Comparison of ENCODE assay signal across 16 cellular contexts in genomic region chr10:110416776-110417732, GRCh38.
DNase-seq lines count a peak whose midpoint lies in the region; ATAC-seq, FAIRE-seq and TF ChIP-seq lines count a peak whose summit lies in the region.
"Had no signal": no experiment of that assay in that cellular context is flagged by ENCODE, and none has a peak within 500 bp of the region (broad histone marks: within the 10 kb centered on the region; RNA-seq: fewer than 3 reads in every experiment).

No MANE protein-coding gene starts in this region.

- CTCF ChIA-PET in A549 (lab: Yijun Ruan, JAX): interaction anchor here (0.7 to 1.8 kb wide), 6 partner anchors 9 to 106 kb away, joined by 3 to 7 read pairs (median 6); no protein-coding TSS in a partner anchor

- H3K4me3 ChIP-seq in A549 (no peak overlapping the region), left lung (no peak overlapping the region)

- peak overlapping the region; percentile 50 for H3K4me2 ChIP-seq in A549

- no peak; a peak in 1 of 5 replicates for TF ChIP-seq EP300 in A549 (IDR thresholded peaks at IDR 0.05)

- TF ChIP-seq POLR2A in A549 (IDR thresholded peaks at IDR 0.05; ENCODE audit: low read length): no peak

- H3K4me1 ChIP-seq in A549: peaks cover 90% of the 10 kb centered on the region
- H3K4me1 ChIP-seq in left lung: peaks cover 0 to 25% of the 10 kb centered on the region in 2 donors

- no peaks in the 10 kb centered on the region for H3K9me3 Mint-ChIP-seq in immature natural killer cell
- H3K9me3 Mint-ChIP-seq: activated T-helper 1 cell treated with anti-CD3 and anti-CD28 coated beads, Interleukin-12 subunit alpha, Interleukin-12 subunit beta, Interleukin-2, Interleukin-4 antibody, amounts not matched to agents 30 ng/mL and 10 ng/mL and 1 ng/mL, durations not matched to agents 14 hours and 24 hours and 36 hours; CD4-positive, CD25-positive, alpha-beta regulatory T cell; stimulated activated naive B cell treated with anti-CD40 and anti-IgM and Interleukin-4, amounts not matched to agents 10 μg/mL and 1 μg/mL and 100 μg/mL, for 72 hours had no signal

- H3K36me3 Mint-ChIP-seq in immature natural killer cell: peaks cover 0 to 7% (median 0%) of the 10 kb centered on the region in 3 donors
- H3K36me3 Mint-ChIP-seq: CD4-positive, CD25-positive, alpha-beta regulatory T cell had no signal

- H3K36me3 ChIP-seq in left lung: no peaks in the 10 kb centered on the region

- 37% methylated on average over 7 of the region's 7 CpGs for WGBS in A549 (ENCODE audit: missing lambda C conversion rate)

- ATAC-seq in A549: peak; percentile 48 to 54
- ATAC-seq in left lung: peak; percentile 69
- ATAC-seq: stimulated activated naive B cell treated with anti-CD40 and anti-IgM and Interleukin-4, amounts not matched to agents 10 μg/mL and 1 μg/mL and 100 μg/mL, for 72 hours had no signal

- no peak for TF ChIP-seq RAD21 in A549 (conservative IDR thresholded peaks at IDR 0.05 in 1 of 2, IDR thresholded peaks at IDR 0.05 in 1 of 2)

- no peak overlapping the region for H3K27ac Mint-ChIP-seq in immature natural killer cell
- H3K27ac Mint-ChIP-seq: activated T-helper 1 cell treated with anti-CD3 and anti-CD28 coated beads, Interleukin-12 subunit alpha, Interleukin-12 subunit beta, Interleukin-2, Interleukin-4 antibody, amounts not matched to agents 30 ng/mL and 10 ng/mL and 1 ng/mL, durations not matched to agents 14 hours and 24 hours and 36 hours; stimulated activated naive B cell treated with anti-CD40 and anti-IgM and Interleukin-4, amounts not matched to agents 10 μg/mL and 1 μg/mL and 100 μg/mL, for 72 hours had no signal

- POLR2A ChIA-PET in A549 (lab: Yijun Ruan, JAX): interaction anchor here (0.6 to 2.6 kb wide), 5 partner anchors 9 to 83 kb away, joined by 3 to 9 read pairs (median 3); partner anchors contain the start of gene DUSP5

- no peaks in the 10 kb centered on the region for H3K9me3 ChIP-seq in A549
- H3K9me3 ChIP-seq in left lung: no peaks in the 10 kb centered on the region

- FAIRE-seq in A549 (lab: Jason Lieb, UNC): no peak

- H3K27me3 ChIP-seq in left lung: no peaks in the 10 kb centered on the region

- peak overlapping the region; percentile 99 for H3K27ac ChIP-seq in A549
- H3K27ac ChIP-seq in left lung: no peak overlapping the region

- DNase-seq in A549 (ENCODE audit: low read depth in 1 of 2, low spot score in 1 of 2): peak; percentile 61 to 89
- peak; percentile 33 for DNase-seq in EL
- peak; percentile 87 for DNase-seq in RPMI8226
- DNase-seq in left lung: peak; percentile 59 to 68
- no peak for DNase-seq in immature natural killer cell
- DNase-seq in SK-N-DZ (ENCODE audit: low spot score): no peak
- no peak for DNase-seq in NCI-H2081 (lab: John Stamatoyannopoulos, UW)
- no peak for DNase-seq in posterior vena cava (ENCODE audit: low spot score)
- DNase-seq: aorta; CD4-positive, CD25-positive, alpha-beta regulatory T cell; NCI-H1694 treated with DMSO at 0.1 percent for 48 hours; NCI-H748 treated with DMSO at 0.1 percent for 48 hours; retina; stimulated activated CD4-positive, alpha-beta T cell treated with anti-CD3 and anti-CD28 coated beads, Interleukin-4, amount 100 ng/mL, for 24 hours; stimulated activated naive B cell treated with anti-CD40 and anti-IgM and Interleukin-4, amounts not matched to agents 10 μg/mL and 1 μg/mL and 100 μg/mL, for 72 hours had no signal

- peak overlapping the region in 2 of 5 donors; percentile 12 to 21 for H3K4me3 Mint-ChIP-seq in immature natural killer cell
- H3K4me3 Mint-ChIP-seq: activated T-helper 1 cell treated with anti-CD3 and anti-CD28 coated beads, Interleukin-12 subunit alpha, Interleukin-12 subunit beta, Interleukin-2, Interleukin-4 antibody, amounts not matched to agents 30 ng/mL and 10 ng/mL and 1 ng/mL, durations not matched to agents 14 hours and 24 hours and 36 hours; CD4-positive, CD25-positive, alpha-beta regulatory T cell; stimulated activated naive B cell treated with anti-CD40 and anti-IgM and Interleukin-4, amounts not matched to agents 10 μg/mL and 1 μg/mL and 100 μg/mL, for 72 hours had no signal

- peaks cover 7 to 15% (median 14%) of the 10 kb centered on the region in 3 donors for H3K27me3 Mint-ChIP-seq in immature natural killer cell (ENCODE audit: low read depth in 3 of 3)
- H3K27me3 Mint-ChIP-seq: CD4-positive, CD25-positive, alpha-beta regulatory T cell; stimulated activated naive B cell treated with anti-CD40 and anti-IgM and Interleukin-4, amounts not matched to agents 10 μg/mL and 1 μg/mL and 100 μg/mL, for 72 hours had no signal

- TF ChIP-seq CTCF in A549 (IDR thresholded peaks at IDR 0.05): no peak
- no peak for TF ChIP-seq CTCF in left lung (IDR thresholded peaks at IDR 0.05)

- peaks cover 81 to 82% of the 10 kb centered on the region in 2 donors for H3K4me1 Mint-ChIP-seq in immature natural killer cell

- intact Hi-C loops in left lung (cut with DNase I) (no loop called here), posterior vena cava (cut with DNase I) (loop anchor here in 1 of 2 donors (10.0 kb wide), 1 partner anchor 78 kb away; the partner anchor contains the start of gene DUSP5)

TF ChIP-seq in A549, 52 proteins besides CTCF, POLR2A, EP300 and RAD21 (continues in another document):
- no peak for TF ChIP-seq BCL3 (IDR thresholded peaks at IDR 0.05)
- no peak for TF ChIP-seq TFCP2L1 (CRISPR knock-in tag; IDR thresholded peaks at IDR 0.05)
- no peak for TF ChIP-seq NPAS2 (CRISPR knock-in tag; IDR thresholded peaks at IDR 0.05; ENCODE audit: borderline replicate concordance)
- TF ChIP-seq MAX (IDR thresholded peaks at IDR 0.05): peak; percentile 99
- peak; percentile 96 for TF ChIP-seq MAFK (IDR thresholded peaks at IDR 0.05; ENCODE audit: partially characterized antibody)
- TF ChIP-seq CBX2 (IDR thresholded peaks at IDR 0.05; ENCODE audit: borderline replicate concordance, low read depth): no peak
- TF ChIP-seq FOXS1 (CRISPR knock-in tag; IDR thresholded peaks at IDR 0.05): peak; percentile 93
- peak; percentile 40 for TF ChIP-seq FOSL2 (IDR thresholded peaks at IDR 0.05)
- peak; percentile 87 for TF ChIP-seq FOSL2 (CRISPR knock-in tag; IDR thresholded peaks at IDR 0.05)
- no peak for TF ChIP-seq ESRRA (IDR thresholded peaks at IDR 0.05; ENCODE audit: borderline replicate concordance, low read length)
- TF ChIP-seq FOSB (CRISPR knock-in tag; IDR thresholded peaks at IDR 0.05): peak; percentile 87; the same call in 1 of the 2 replicates
- TF ChIP-seq HEYL (CRISPR knock-in tag; IDR thresholded peaks at IDR 0.05): peak; percentile 19; the same call in 1 of the 2 replicates
- TF ChIP-seq HMGXB4 (CRISPR knock-in tag; IDR thresholded peaks at IDR 0.05; ENCODE audit: borderline replicate concordance): peak; percentile 63; the same call in 1 of the 2 replicates
- peak; percentile 86 for TF ChIP-seq BHLHE40 (IDR thresholded peaks at IDR 0.05; ENCODE audit: low read depth, low read length)
- peak; percentile 25; the same call in 1 of the 2 replicates for TF ChIP-seq JUNB (IDR thresholded peaks at IDR 0.05)
- no peak for TF ChIP-seq CBX8 (IDR thresholded peaks at IDR 0.05)
- TF ChIP-seq HES2 (IDR thresholded peaks at IDR 0.05): no peak
- no peak for TF ChIP-seq NR3C1 (IDR thresholded peaks at IDR 0.05)
- no peak for TF ChIP-seq KDM1A (IDR thresholded peaks at IDR 0.05; ENCODE audit: low read depth)
- peak; percentile 90 for TF ChIP-seq ZSCAN20 (CRISPR knock-in tag; IDR thresholded peaks at IDR 0.05)
- peak; percentile 94 for TF ChIP-seq ZNF302 (CRISPR knock-in tag; IDR thresholded peaks at IDR 0.05)
- peak; percentile 75; the same call in 1 of the 2 replicates for TF ChIP-seq RARB (CRISPR knock-in tag; IDR thresholded peaks at IDR 0.05)
- TF ChIP-seq MYC (IDR thresholded peaks at IDR 0.05; ENCODE audit: borderline replicate concordance, low read length): no peak
- peak; percentile 97 for TF ChIP-seq E2F6 (IDR thresholded peaks at IDR 0.05; ENCODE audit: borderline replicate concordance, low read depth)
- TF ChIP-seq NFE2L2 (conservative IDR thresholded peaks at IDR 0.05; ENCODE audit: low read length): no peak; the same call in 1 of the 2 replicates

Comparison
In these comparisons a context has a peak if more than half of its experiments do, and no peak if none do; other contexts are left out.
1. DNase-seq: peak in A549 (2 of 2), EL (single experiment), RPMI8226 (single experiment) and left lung (2 of 2); none in immature natural killer cell (0 of 3), SK-N-DZ (single experiment), NCI-H2081 (0 of 2) and posterior vena cava (single experiment).
2. H3K27ac ChIP-seq: peak in A549 (2 of 2); none in left lung (0 of 2).